ENCODE assay signal across 2 cellular contexts in genomic region chr2:137223722-137224121, GRCh38.
TF ChIP-seq lines count a peak whose summit lies in the region.

No MANE protein-coding gene starts in this region.

TF ChIP-seq in GM23338, 12 proteins besides CTCF, POLR2A, EP300 and RAD21 (continued from another document):
- TF ChIP-seq ZNF462 (CRISPR knock-in tag; IDR thresholded peaks at IDR 0.05) (no peak), ZNF331 (CRISPR knock-in tag; IDR thresholded peaks at IDR 0.05; ENCODE audit: low read depth) (no peak), EZH2 (IDR thresholded peaks at IDR 0.05; ENCODE audit: low read depth, unreplicated experiment) (no peak), NANOG (IDR thresholded peaks at IDR 0.05; ENCODE audit: borderline replicate concordance) (no peak), CREB1 (CRISPR knock-in tag; IDR thresholded peaks at IDR 0.05; ENCODE audit: low read depth) (no peak), EZH2phosphoT487 (IDR thresholded peaks at IDR 0.05; ENCODE audit: unreplicated experiment) (no peak), POLR2AphosphoS5 (IDR thresholded peaks at IDR 0.05; ENCODE audit: low read depth) (no peak)
- TF ChIP-seq, protein P1, sequence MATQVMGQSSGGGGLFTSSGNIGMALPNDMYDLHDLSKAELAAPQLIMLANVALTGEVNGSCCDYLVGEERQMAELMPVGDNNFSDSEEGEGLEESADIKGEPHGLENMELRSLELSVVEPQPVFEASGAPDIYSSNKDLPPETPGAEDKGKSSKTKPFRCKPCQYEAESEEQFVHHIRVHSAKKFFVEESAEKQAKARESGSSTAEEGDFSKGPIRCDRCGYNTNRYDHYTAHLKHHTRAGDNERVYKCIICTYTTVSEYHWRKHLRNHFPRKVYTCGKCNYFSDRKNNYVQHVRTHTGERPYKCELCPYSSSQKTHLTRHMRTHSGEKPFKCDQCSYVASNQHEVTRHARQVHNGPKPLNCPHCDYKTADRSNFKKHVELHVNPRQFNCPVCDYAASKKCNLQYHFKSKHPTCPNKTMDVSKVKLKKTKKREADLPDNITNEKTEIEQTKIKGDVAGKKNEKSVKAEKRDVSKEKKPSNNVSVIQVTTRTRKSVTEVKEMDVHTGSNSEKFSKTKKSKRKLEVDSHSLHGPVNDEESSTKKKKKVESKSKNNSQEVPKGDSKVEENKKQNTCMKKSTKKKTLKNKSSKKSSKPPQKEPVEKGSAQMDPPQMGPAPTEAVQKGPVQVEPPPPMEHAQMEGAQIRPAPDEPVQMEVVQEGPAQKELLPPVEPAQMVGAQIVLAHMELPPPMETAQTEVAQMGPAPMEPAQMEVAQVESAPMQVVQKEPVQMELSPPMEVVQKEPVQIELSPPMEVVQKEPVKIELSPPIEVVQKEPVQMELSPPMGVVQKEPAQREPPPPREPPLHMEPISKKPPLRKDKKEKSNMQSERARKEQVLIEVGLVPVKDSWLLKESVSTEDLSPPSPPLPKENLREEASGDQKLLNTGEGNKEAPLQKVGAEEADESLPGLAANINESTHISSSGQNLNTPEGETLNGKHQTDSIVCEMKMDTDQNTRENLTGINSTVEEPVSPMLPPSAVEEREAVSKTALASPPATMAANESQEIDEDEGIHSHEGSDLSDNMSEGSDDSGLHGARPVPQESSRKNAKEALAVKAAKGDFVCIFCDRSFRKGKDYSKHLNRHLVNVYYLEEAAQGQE (IDR thresholded peaks at IDR 0.05; ENCODE audit: unreplicated experiment): no peak
- TF ChIP-seq, protein P2, sequence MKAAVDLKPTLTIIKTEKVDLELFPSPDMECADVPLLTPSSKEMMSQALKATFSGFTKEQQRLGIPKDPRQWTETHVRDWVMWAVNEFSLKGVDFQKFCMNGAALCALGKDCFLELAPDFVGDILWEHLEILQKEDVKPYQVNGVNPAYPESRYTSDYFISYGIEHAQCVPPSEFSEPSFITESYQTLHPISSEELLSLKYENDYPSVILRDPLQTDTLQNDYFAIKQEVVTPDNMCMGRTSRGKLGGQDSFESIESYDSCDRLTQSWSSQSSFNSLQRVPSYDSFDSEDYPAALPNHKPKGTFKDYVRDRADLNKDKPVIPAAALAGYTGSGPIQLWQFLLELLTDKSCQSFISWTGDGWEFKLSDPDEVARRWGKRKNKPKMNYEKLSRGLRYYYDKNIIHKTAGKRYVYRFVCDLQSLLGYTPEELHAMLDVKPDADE (IDR thresholded peaks at IDR 0.05): no peak

TF ChIP-seq in WTC11, 78 proteins besides CTCF, POLR2A, EP300 and RAD21 (continued from another document):
- TF ChIP-seq CDX4 (CRISPR knock-in tag; IDR thresholded peaks at IDR 0.05; ENCODE audit: borderline replicate concordance) (no peak), HMGA2 (CRISPR knock-in tag; IDR thresholded peaks at IDR 0.05) (no peak), FOXP1 (CRISPR knock-in tag; IDR thresholded peaks at IDR 0.05; ENCODE audit: borderline replicate concordance) (no peak), CREB1 (CRISPR knock-in tag; IDR thresholded peaks at IDR 0.05) (no peak), NR2C2 (CRISPR knock-in tag; IDR thresholded peaks at IDR 0.05) (no peak), PRRX2 (CRISPR knock-in tag; IDR thresholded peaks at IDR 0.05) (no peak), ELF4 (CRISPR knock-in tag; IDR thresholded peaks at IDR 0.05; ENCODE audit: low read depth) (no peak), SMAD3 (CRISPR knock-in tag; IDR thresholded peaks at IDR 0.05; ENCODE audit: borderline replicate concordance) (no peak), ZNF671 (CRISPR knock-in tag; IDR thresholded peaks at IDR 0.05) (no peak), FOXP4 (CRISPR knock-in tag; IDR thresholded peaks at IDR 0.05) (no peak), USF2 (CRISPR knock-in tag; IDR thresholded peaks at IDR 0.05) (no peak), TEAD1 (CRISPR knock-in tag; IDR thresholded peaks at IDR 0.05) (no peak), NFYB (CRISPR knock-in tag; conservative IDR thresholded peaks at IDR 0.05; ENCODE audit: low read depth) (no peak)
- TF ChIP-seq, protein P3, sequence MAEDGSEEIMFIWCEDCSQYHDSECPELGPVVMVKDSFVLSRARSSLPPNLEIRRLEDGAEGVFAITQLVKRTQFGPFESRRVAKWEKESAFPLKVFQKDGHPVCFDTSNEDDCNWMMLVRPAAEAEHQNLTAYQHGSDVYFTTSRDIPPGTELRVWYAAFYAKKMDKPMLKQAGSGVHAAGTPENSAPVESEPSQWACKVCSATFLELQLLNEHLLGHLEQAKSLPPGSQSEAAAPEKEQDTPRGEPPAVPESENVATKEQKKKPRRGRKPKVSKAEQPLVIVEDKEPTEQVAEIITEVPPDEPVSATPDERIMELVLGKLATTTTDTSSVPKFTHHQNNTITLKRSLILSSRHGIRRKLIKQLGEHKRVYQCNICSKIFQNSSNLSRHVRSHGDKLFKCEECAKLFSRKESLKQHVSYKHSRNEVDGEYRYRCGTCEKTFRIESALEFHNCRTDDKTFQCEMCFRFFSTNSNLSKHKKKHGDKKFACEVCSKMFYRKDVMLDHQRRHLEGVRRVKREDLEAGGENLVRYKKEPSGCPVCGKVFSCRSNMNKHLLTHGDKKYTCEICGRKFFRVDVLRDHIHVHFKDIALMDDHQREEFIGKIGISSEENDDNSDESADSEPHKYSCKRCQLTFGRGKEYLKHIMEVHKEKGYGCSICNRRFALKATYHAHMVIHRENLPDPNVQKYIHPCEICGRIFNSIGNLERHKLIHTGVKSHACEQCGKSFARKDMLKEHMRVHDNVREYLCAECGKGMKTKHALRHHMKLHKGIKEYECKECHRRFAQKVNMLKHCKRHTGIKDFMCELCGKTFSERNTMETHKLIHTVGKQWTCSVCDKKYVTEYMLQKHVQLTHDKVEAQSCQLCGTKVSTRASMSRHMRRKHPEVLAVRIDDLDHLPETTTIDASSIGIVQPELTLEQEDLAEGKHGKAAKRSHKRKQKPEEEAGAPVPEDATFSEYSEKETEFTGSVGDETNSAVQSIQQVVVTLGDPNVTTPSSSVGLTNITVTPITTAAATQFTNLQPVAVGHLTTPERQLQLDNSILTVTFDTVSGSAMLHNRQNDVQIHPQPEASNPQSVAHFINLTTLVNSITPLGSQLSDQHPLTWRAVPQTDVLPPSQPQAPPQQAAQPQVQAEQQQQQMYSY (CRISPR knock-in tag; IDR thresholded peaks at IDR 0.05): no peak
- TF ChIP-seq, protein P4, sequence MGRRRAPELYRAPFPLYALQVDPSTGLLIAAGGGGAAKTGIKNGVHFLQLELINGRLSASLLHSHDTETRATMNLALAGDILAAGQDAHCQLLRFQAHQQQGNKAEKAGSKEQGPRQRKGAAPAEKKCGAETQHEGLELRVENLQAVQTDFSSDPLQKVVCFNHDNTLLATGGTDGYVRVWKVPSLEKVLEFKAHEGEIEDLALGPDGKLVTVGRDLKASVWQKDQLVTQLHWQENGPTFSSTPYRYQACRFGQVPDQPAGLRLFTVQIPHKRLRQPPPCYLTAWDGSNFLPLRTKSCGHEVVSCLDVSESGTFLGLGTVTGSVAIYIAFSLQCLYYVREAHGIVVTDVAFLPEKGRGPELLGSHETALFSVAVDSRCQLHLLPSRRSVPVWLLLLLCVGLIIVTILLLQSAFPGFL (CRISPR knock-in tag; IDR thresholded peaks at IDR 0.05; ENCODE audit: borderline replicate concordance): no peak
- TF ChIP-seq, protein P5, sequence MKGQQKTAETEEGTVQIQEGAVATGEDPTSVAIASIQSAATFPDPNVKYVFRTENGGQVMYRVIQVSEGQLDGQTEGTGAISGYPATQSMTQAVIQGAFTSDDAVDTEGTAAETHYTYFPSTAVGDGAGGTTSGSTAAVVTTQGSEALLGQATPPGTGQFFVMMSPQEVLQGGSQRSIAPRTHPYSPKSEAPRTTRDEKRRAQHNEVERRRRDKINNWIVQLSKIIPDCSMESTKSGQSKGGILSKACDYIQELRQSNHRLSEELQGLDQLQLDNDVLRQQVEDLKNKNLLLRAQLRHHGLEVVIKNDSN (CRISPR knock-in tag; IDR thresholded peaks at IDR 0.05): no peak
